In genomic region chr3:69425249-69425648, GRCh38 we compare ENCODE assay signal across 8 cellular contexts. TPM values are rescaled to one million over a fixed set of nuclear protein-coding genes. Genes with fewer than 3 reads are reported as not detected.
A peak's percentile ranks its signal among the peaks of the same experiment; 100 is the strongest.
DNase-seq lines count a peak whose midpoint lies in the region; ATAC-seq and TF ChIP-seq lines count a peak whose summit lies in the region.

No MANE protein-coding gene starts in this region.

- no peak overlapping the region for H3K4me3 Mint-ChIP-seq in endodermal cell
- H3K4me3 Mint-ChIP-seq in neural crest cell = no peak overlapping the region

- peaks cover 15% of the 10 kb centered on the region for H3K27me3 ChIP-seq in endodermal cell (ENCODE audit: control insufficient read depth, insufficient read depth, low read length, poor library complexity, severe bottlenecking)

- H3K36me3 ChIP-seq in endodermal cell (ENCODE audit: control insufficient read depth, insufficient read depth, low read length) = no peaks in the 10 kb centered on the region

- no peaks in the 10 kb centered on the region for H3K4me1 ChIP-seq in endodermal cell (ENCODE audit: control insufficient read depth, insufficient read depth, low read length)

- H3K27me3 Mint-ChIP-seq in endodermal cell (ENCODE audit: insufficient read depth) = peaks cover 11% of the 10 kb centered on the region
- H3K27me3 Mint-ChIP-seq in neural crest cell (ENCODE audit: low read depth) = no peaks in the 10 kb centered on the region

- H3K4me1 Mint-ChIP-seq in endodermal cell (peaks cover 6% of the 10 kb centered on the region), neural crest cell (no peaks in the 10 kb centered on the region)

- H3K36me3 Mint-ChIP-seq in endodermal cell (ENCODE audit: low read depth) (no peaks in the 10 kb centered on the region), neural crest cell (ENCODE audit: low read depth) (no peaks in the 10 kb centered on the region)

- DNase-seq in AML-193 (lab: John Stamatoyannopoulos, UW) (peak; percentile 34 to 51), RPMI7951 (ENCODE audit: low read depth) (peak; percentile 35), endodermal cell (peak; percentile 71), neural crest cell (ENCODE audit: low read depth, low spot score) (peak; percentile 14), SHP77 treated with DMSO at 0.1 percent for 48 hours (lab: John Stamatoyannopoulos, UW) (no peak), coronary artery (ENCODE audit: low spot score) (no peak)

- TF ChIP-seq CTCF in endodermal cell (conservative IDR thresholded peaks at IDR 0.05) (peak; percentile 78), neural crest cell (conservative IDR thresholded peaks at IDR 0.05) (peak; percentile 72), coronary artery (IDR thresholded peaks at IDR 0.05) (no peak)

- no peak overlapping the region for H3K27ac Mint-ChIP-seq in endodermal cell
- no peak overlapping the region for H3K27ac Mint-ChIP-seq in neural crest cell (ENCODE audit: unreplicated experiment)

- ATAC-seq in GM18511 (IDR thresholded peaks at IDR 0.05; ENCODE audit: unreplicated experiment) (peak; percentile 92), HG03025 (IDR thresholded peaks at IDR 0.05; ENCODE audit: low FRiP score, unreplicated experiment) (peak; percentile 75)

- WGBS in endodermal cell (ENCODE audit: insufficient coverage in 1 of 2, insufficient read length in 1 of 2), 2 experiments = 40 to 49% methylated on average over 1 to 4 of the region's 4 CpGs

- H3K4me3 ChIP-seq in endodermal cell (ENCODE audit: low read length) (no peak overlapping the region), coronary artery (no peak overlapping the region)

- H3K27ac ChIP-seq in endodermal cell (ENCODE audit: low read depth, low read length) (no peak overlapping the region), coronary artery (no peak overlapping the region)

- H3K9me3 Mint-ChIP-seq in endodermal cell (no peaks in the 10 kb centered on the region), neural crest cell (no peaks in the 10 kb centered on the region)

- H3K9ac ChIP-seq in endodermal cell (ENCODE audit: extremely low read depth, low read length, poor library complexity, severe bottlenecking) = no peak overlapping the region

- H3K9me3 ChIP-seq in endodermal cell (ENCODE audit: control insufficient read depth, low read length) = no peaks in the 10 kb centered on the region

RNA-seq across cellular contexts. Expression of gene FRMD4B, which starts 39.4 kb away (rescaled TPM):
- 2.6 TPM in 2 replicates for total RNA-seq in RPMI7951 (2014; rRNA removed; shearing (Covaris generic))
- total RNA-seq in endodermal cell (1 to 10 TPM; 2.1 to 2.2 TPM), neural crest cell (17.2 and 18.5 TPM in 2 replicates)
- 22.2 TPM for polyA plus RNA-seq in endodermal cell (2013, experiment 1 of 2)
- 25.4 TPM for polyA plus RNA-seq in endodermal cell (2013, experiment 2 of 2)

Comparison
In these comparisons a context has a peak if more than half of its experiments do, and no peak if none do; other contexts are left out.
1. DNase-seq: peak in AML-193 (2 of 2), RPMI7951 (single experiment), endodermal cell (single experiment) and neural crest cell (single experiment); none in SHP77 treated with DMSO at 0.1 percent for 48 hours (single experiment) and coronary artery (single experiment).